ENCODE assay signal across 2 cellular contexts in genomic region chr2:157341381-157341780, GRCh38. TPM values are rescaled to one million over a fixed set of nuclear protein-coding genes. Genes with fewer than 3 reads are reported as not detected.
"Had no signal": no experiment of that assay in that cellular context is flagged by ENCODE, and none has a peak within 500 bp of the region (broad histone marks: within the 10 kb centered on the region; RNA-seq: fewer than 3 reads in every experiment).

No MANE protein-coding gene starts in this region.

RNA-seq across cellular contexts. Expression of gene ERMN, which starts 15.8 kb away (rescaled TPM):
- total RNA-seq: SJSA1 had no signal
- polyA plus RNA-seq: cardiac muscle cell had no signal
